Comparison of ENCODE assay signal across 8 cellular contexts in genomic region chr19:9793051-9793591, GRCh38. TPM values are rescaled to one million over a fixed set of nuclear protein-coding genes. Genes with fewer than 3 reads are reported as not detected.
A peak's percentile ranks its signal among the peaks of the same experiment; 100 is the strongest.
DNase-seq lines count a peak whose midpoint lies in the region; ATAC-seq and TF ChIP-seq lines count a peak whose summit lies in the region.

No MANE protein-coding gene starts in this region.

- H2AFZ ChIP-seq in IMR-90 (replicated peaks; ENCODE audit: low read length, poor library complexity) = peak overlapping the region; percentile 99

- H3K27me3 Mint-ChIP-seq in CD4-positive, CD25-positive, alpha-beta regulatory T cell = peaks cover 4% of the 10 kb centered on the region
- no peaks in the 10 kb centered on the region for H3K27me3 Mint-ChIP-seq in activated CD4-positive, alpha-beta memory T cell treated with anti-CD3 and anti-CD28 coated beads for 36 hours
- H3K27me3 Mint-ChIP-seq in endothelial cell (ENCODE audit: unreplicated experiment) = peaks cover 7% of the 10 kb centered on the region

- H3K18ac ChIP-seq in IMR-90 (ENCODE audit: low read depth, low read length) = no peak overlapping the region; the same call in 1 of the 2 replicates

- H2BK5ac ChIP-seq in IMR-90 (ENCODE audit: low read depth, low read length, poor library complexity, severe bottlenecking) = no peak overlapping the region

- no TSS peak for BruUV-seq in IMR-90 (replicated peaks; lab: Mats Ljungman, UMichigan)

- peak overlapping the region; percentile 35 for H3K4me3 ChIP-seq in CD4-positive, CD25-positive, alpha-beta regulatory T cell (ENCODE audit: low read depth, low read length)
- H3K4me3 ChIP-seq in IMR-90 (ENCODE audit: insufficient read depth, low read depth, low read length) = peak overlapping the region; percentile 98

- peak overlapping the region; percentile 94 to 96 (median 95) for H3K27ac Mint-ChIP-seq in CD4-positive, CD25-positive, alpha-beta regulatory T cell
- H3K27ac Mint-ChIP-seq in activated CD4-positive, alpha-beta memory T cell treated with anti-CD3 and anti-CD28 coated beads for 36 hours = peak overlapping the region; percentile 64
- peak overlapping the region; percentile 65 for H3K27ac Mint-ChIP-seq in endothelial cell (ENCODE audit: unreplicated experiment)

- peak in 1 of 2 donors; percentile 10 for ATAC-seq in CD4-positive, CD25-positive, alpha-beta regulatory T cell (ENCODE audit: low read depth in 2 of 2)
- ATAC-seq in IMR-90 (ENCODE audit: low read depth) = peak; percentile 18
- no peak for ATAC-seq in HG03095 (IDR thresholded peaks at IDR 0.05; ENCODE audit: unreplicated experiment)
- no peak for ATAC-seq in GM19023 (IDR thresholded peaks at IDR 0.05; ENCODE audit: unreplicated experiment)

- no peak overlapping the region; the same call in 1 of the 2 replicates for H3K4ac ChIP-seq in IMR-90 (ENCODE audit: low read depth, low read length)

- peak overlapping the region; percentile 95 for H3K4me2 ChIP-seq in IMR-90 (ENCODE audit: low read depth, low read length)

- intact Hi-C loops in IMR-90 (cut with micrococcal nuclease) = loop anchor here (5.0 kb wide), 1 partner anchor 386 kb away; no protein-coding TSS in a partner anchor
- intact Hi-C loops in activated CD4-positive, alpha-beta memory T cell treated with anti-CD3 and anti-CD28 coated beads for 36 hours (cut with micrococcal nuclease) = loop anchor here (1.0 to 10.0 kb wide), 4 partner anchors 8 to 471 kb away; partner anchors contain the start of genes ZNF266, ZNF559 and ZNF562

- H3K9me3 ChIP-seq in CD4-positive, CD25-positive, alpha-beta regulatory T cell (ENCODE audit: control insufficient read depth in 2 of 2, low read length in 2 of 2) = no peaks in the 10 kb centered on the region
- H3K9me3 ChIP-seq in IMR-90 (ENCODE audit: control insufficient read depth, insufficient read depth, low read length) = no peaks in the 10 kb centered on the region

- WGBS in IMR-90 (ENCODE audit: extremely low coverage in 2 of 2, insufficient read length in 1 of 2), 2 experiments = 0% methylated on average over 9 of the region's 38 CpGs; no CpG with 5 or more reads in 1 of the 2 experiments

- no peak overlapping the region for H3K23ac ChIP-seq in IMR-90 (ENCODE audit: low read depth, low read length)

- peak overlapping the region; percentile 85 to 95 (median 88) for H3K4me3 Mint-ChIP-seq in CD4-positive, CD25-positive, alpha-beta regulatory T cell
- peak overlapping the region; percentile 80 for H3K4me3 Mint-ChIP-seq in activated CD4-positive, alpha-beta memory T cell treated with anti-CD3 and anti-CD28 coated beads for 36 hours
- peak overlapping the region; percentile 94 for H3K4me3 Mint-ChIP-seq in endothelial cell (ENCODE audit: unreplicated experiment)

- H3K9ac ChIP-seq in IMR-90 (ENCODE audit: low read depth, low read length) = peak overlapping the region; percentile 63

- no peak overlapping the region for H3K56ac ChIP-seq in IMR-90 (ENCODE audit: extremely low read depth, insufficient read depth, low read length)

- DNase-seq in CD4-positive, CD25-positive, alpha-beta regulatory T cell = peak in 2 of 3 donors; percentile 51 to 79
- DNase-seq in IMR-90 (peak; percentile 32), endothelial cell (ENCODE audit: low spot score) (no peak), mucosa of gallbladder (ENCODE audit: low spot score) (peak; percentile 49)
- DNase-seq in activated CD4-positive, alpha-beta memory T cell treated with anti-CD3 and anti-CD28 coated beads for 36 hours = peak; percentile 79
- DNase-seq in stimulated activated CD8-positive, alpha-beta memory T cell treated with anti-CD3 and anti-CD28 coated beads, Interleukin-4, amount 100 ng/mL, for 4 hours (ENCODE audit: low read depth in 2 of 2, low spot score in 1 of 2) = peak; percentile 41 to 57

- TF ChIP-seq CTCF in IMR-90 (conservative IDR thresholded peaks at IDR 0.05; ENCODE audit: low read depth, low read length) (no peak), endothelial cell (IDR thresholded peaks at IDR 0.05; ENCODE audit: unreplicated experiment) (no peak)

- H3K79me1 ChIP-seq in IMR-90 (ENCODE audit: low read depth in 1 of 2, low read length in 2 of 2) = no peaks in the 10 kb centered on the region

- H2BK15ac ChIP-seq in IMR-90 (ENCODE audit: low read depth, low read length) = no peak overlapping the region

- H3K14ac ChIP-seq in IMR-90 (replicated peaks; ENCODE audit: low read depth, low read length) = peak overlapping the region; percentile 64; the same call in 1 of the 2 replicates

- H3K9me1 ChIP-seq in IMR-90 (ENCODE audit: insufficient read depth, low read length) = no peaks in the 10 kb centered on the region

- H3K36me3 ChIP-seq in CD4-positive, CD25-positive, alpha-beta regulatory T cell (ENCODE audit: control insufficient read depth, insufficient read depth, low read length) = no peaks in the 10 kb centered on the region
- no peaks in the 10 kb centered on the region for H3K36me3 ChIP-seq in IMR-90 (ENCODE audit: control insufficient read depth, insufficient read depth, low read length)

- no peak for TF ChIP-seq RAD21 in IMR-90 (IDR thresholded peaks at IDR 0.05; ENCODE audit: low read length)

- in situ Hi-C loops in IMR-90 (cut with MboI; ENCODE audit: low sequenced_read_pairs) = loop anchor here (5.0 to 10.0 kb wide), 4 partner anchors 166 to 658 kb away; partner anchors contain the start of gene ZNF559

- no peak overlapping the region for H2BK20ac ChIP-seq in IMR-90 (ENCODE audit: low read depth, low read length)

- H4K5ac ChIP-seq in IMR-90 (ENCODE audit: low read depth, low read length) = peak overlapping the region; percentile 43; the same call in 1 of the 2 replicates

- H3K36me3 Mint-ChIP-seq in CD4-positive, CD25-positive, alpha-beta regulatory T cell = no peaks in the 10 kb centered on the region
- H3K36me3 Mint-ChIP-seq in activated CD4-positive, alpha-beta memory T cell treated with anti-CD3 and anti-CD28 coated beads for 36 hours = no peaks in the 10 kb centered on the region
- H3K36me3 Mint-ChIP-seq in endothelial cell (ENCODE audit: low read depth, unreplicated experiment) = peaks cover 9% of the 10 kb centered on the region

- CTCF ChIA-PET in IMR-90 (lab: Yijun Ruan, JAX) = interaction anchor here (1.0 kb wide), 1 partner anchor 167 kb away, joined by 3 read pairs; no protein-coding TSS in a partner anchor
- CTCF ChIA-PET in activated CD4-positive, alpha-beta memory T cell treated with anti-CD3 and anti-CD28 coated beads for 36 hours (lab: Charles Lee) = interaction anchor here (1.0 to 1.7 kb wide), 3 partner anchors 24 to 167 kb away, joined by 3 to 13 read pairs (median 4); partner anchors contain the start of genes FBXL12 and ZNF846

- H3K9me3 Mint-ChIP-seq in CD4-positive, CD25-positive, alpha-beta regulatory T cell = peaks cover 0 to 2% (median 0%) of the 10 kb centered on the region in 7 donors
- H3K9me3 Mint-ChIP-seq in activated CD4-positive, alpha-beta memory T cell treated with anti-CD3 and anti-CD28 coated beads for 36 hours = no peaks in the 10 kb centered on the region
- H3K9me3 Mint-ChIP-seq in endothelial cell (ENCODE audit: unreplicated experiment) = no peaks in the 10 kb centered on the region

- H2AK9ac ChIP-seq in IMR-90 (replicated peaks; ENCODE audit: low read depth, low read length, poor library complexity) = peak overlapping the region; percentile 96

- no peak overlapping the region for H4K91ac ChIP-seq in IMR-90 (ENCODE audit: insufficient read depth, low read depth, low read length)

- no peak overlapping the region for H2AK5ac ChIP-seq in IMR-90 (ENCODE audit: low read depth, low read length)

- H4K20me1 ChIP-seq in IMR-90 (ENCODE audit: insufficient read depth, low read length) = no peaks in the 10 kb centered on the region

- peak overlapping the region; percentile 58 to 83 for H4K8ac ChIP-seq in IMR-90 (ENCODE audit: low read depth in 2 of 2, low read length in 2 of 2)

- dilution Hi-C loops in IMR-90 (cut with HindIII; ENCODE audit: low sequenced_read_pairs, unreplicated experiment) = loop anchor here (10.0 kb wide), 1 partner anchor 168 kb away; the partner anchor contains the start of gene ZNF561

- TF ChIP-seq POLR2A in IMR-90 (IDR thresholded peaks at IDR 0.05; ENCODE audit: low read depth, low read length) = peak; percentile 3; the same call in 1 of the 2 replicates

- H3K27ac ChIP-seq in CD4-positive, CD25-positive, alpha-beta regulatory T cell (ENCODE audit: insufficient read depth, low read length, poor library complexity, severe bottlenecking) = peak overlapping the region; percentile 96
- H3K27ac ChIP-seq in IMR-90 (ENCODE audit: insufficient read depth, low read length) = peak overlapping the region; percentile 54

- POLR2A ChIA-PET in IMR-90 (lab: Charles Lee; ENCODE audit: unreplicated experiment) = no interaction called here
- POLR2A ChIA-PET in activated CD4-positive, alpha-beta memory T cell treated with anti-CD3 and anti-CD28 coated beads for 36 hours (lab: Charles Lee) = interaction anchor here (2.1 kb wide), 1 partner anchor 26 kb away, joined by 6 read pairs; the partner anchor contains the start of gene FBXL12

- peaks cover 15 to 27% (median 19%) of the 10 kb centered on the region in 4 donors for H3K4me1 Mint-ChIP-seq in CD4-positive, CD25-positive, alpha-beta regulatory T cell
- peaks cover 20% of the 10 kb centered on the region for H3K4me1 Mint-ChIP-seq in activated CD4-positive, alpha-beta memory T cell treated with anti-CD3 and anti-CD28 coated beads for 36 hours (ENCODE audit: low read depth)
- peaks cover 21% of the 10 kb centered on the region for H3K4me1 Mint-ChIP-seq in endothelial cell (ENCODE audit: unreplicated experiment)

- H3K4me1 ChIP-seq in CD4-positive, CD25-positive, alpha-beta regulatory T cell (ENCODE audit: control insufficient read depth, insufficient read depth, low read length, poor library complexity, severe bottlenecking) = peaks cover 21% of the 10 kb centered on the region
- H3K4me1 ChIP-seq in IMR-90 (ENCODE audit: control insufficient read depth, insufficient read depth, low read length) = peaks cover 3% of the 10 kb centered on the region

- H3K27me3 ChIP-seq in CD4-positive, CD25-positive, alpha-beta regulatory T cell (ENCODE audit: control insufficient read depth, insufficient read depth, low read length) = no peaks in the 10 kb centered on the region
- H3K27me3 ChIP-seq in IMR-90 (ENCODE audit: control insufficient read depth, insufficient read depth, low read length) = no peaks in the 10 kb centered on the region

- H2BK120ac ChIP-seq in IMR-90 (ENCODE audit: low read depth, low read length) = no peak overlapping the region

RNA-seq across cellular contexts. Expression of gene ZNF846, which starts 24.6 kb away (rescaled TPM):
- total RNA-seq in CD4-positive, CD25-positive, alpha-beta regulatory T cell = 8.4 TPM
- 1 to 10 TPM; 3.6 to 6.4 (median 3.9) TPM for polyA plus RNA-seq in CD4-positive, CD25-positive, alpha-beta regulatory T cell
- total RNA-seq in IMR-90 (2012; rRNA removed) (5.3 and 6.5 TPM in 2 replicates), endothelial cell (ENCODE audit: unreplicated experiment) (17.6 TPM), mucosa of gallbladder (25.0 TPM)
- polyA plus RNA-seq in IMR-90 (2012; rRNA removed) = 4.6 and 5.7 TPM in 2 replicates
- polyA plus RNA-seq in IMR-90 (2012; cell fraction: cytosol; rRNA removed) = 1.8 and 3.1 TPM in 2 replicates
- 2.5 and 17.6 TPM in 2 replicates for polyA plus RNA-seq in IMR-90 (2012; cell fraction: nucleus; rRNA removed; ENCODE audit: low replicate concordance)
- 1 to 10 TPM; 3.9 to 4.9 TPM for total RNA-seq in activated CD4-positive, alpha-beta memory T cell treated with anti-CD3 and anti-CD28 coated beads for 36 hours

RNA-seq across cellular contexts. Expression of gene FBXL12, which starts 25.8 kb away (rescaled TPM):
- total RNA-seq in CD4-positive, CD25-positive, alpha-beta regulatory T cell = 34.8 TPM
- polyA plus RNA-seq in CD4-positive, CD25-positive, alpha-beta regulatory T cell = 10 to 100 TPM in 1 of 4 donors, 1 to 10 TPM in 3; 7.8 to 15.9 (median 9.5) TPM
- total RNA-seq in IMR-90 (2012; rRNA removed) (8.1 and 8.9 TPM in 2 replicates), endothelial cell (ENCODE audit: unreplicated experiment) (45.9 TPM), mucosa of gallbladder (31.9 TPM)
- polyA plus RNA-seq in IMR-90 (2012; rRNA removed) = 42.6 and 47.6 TPM in 2 replicates
- polyA plus RNA-seq in IMR-90 (2012; cell fraction: cytosol; rRNA removed) = 34.3 and 50.6 TPM in 2 replicates
- polyA plus RNA-seq in IMR-90 (2012; cell fraction: nucleus; rRNA removed; ENCODE audit: low replicate concordance) = 70.0 and 176 TPM in 2 replicates
- total RNA-seq in activated CD4-positive, alpha-beta memory T cell treated with anti-CD3 and anti-CD28 coated beads for 36 hours = 10 to 100 TPM; 20.7 to 22.0 TPM

RNA-seq across cellular contexts. Expression of gene UBL5, which starts 34.6 kb away (rescaled TPM):
- 234 TPM for total RNA-seq in CD4-positive, CD25-positive, alpha-beta regulatory T cell
- polyA plus RNA-seq in CD4-positive, CD25-positive, alpha-beta regulatory T cell = 100 to 1,000 TPM; 786 to 952 (median 832) TPM
- total RNA-seq in IMR-90 (2012; rRNA removed) (371 and 434 TPM in 2 replicates), endothelial cell (ENCODE audit: unreplicated experiment) (399 TPM), mucosa of gallbladder (283 TPM)
- 1,091 and 1,179 TPM in 2 replicates for polyA plus RNA-seq in IMR-90 (2012; rRNA removed)
- 1,099 and 1,903 TPM in 2 replicates for polyA plus RNA-seq in IMR-90 (2012; cell fraction: cytosol; rRNA removed)
- 247 and 613 TPM in 2 replicates for polyA plus RNA-seq in IMR-90 (2012; cell fraction: nucleus; rRNA removed; ENCODE audit: low replicate concordance)
- 100 to 1,000 TPM; 334 to 346 TPM for total RNA-seq in activated CD4-positive, alpha-beta memory T cell treated with anti-CD3 and anti-CD28 coated beads for 36 hours

RNA-seq across cellular contexts. Expression of gene PIN1, which starts 42.0 kb away (rescaled TPM):
- 72.0 TPM for total RNA-seq in CD4-positive, CD25-positive, alpha-beta regulatory T cell
- polyA plus RNA-seq in CD4-positive, CD25-positive, alpha-beta regulatory T cell = 100 to 1,000 TPM in 3 of 4 donors, 10 to 100 TPM in 1; 87.9 to 135 (median 113) TPM
- total RNA-seq in IMR-90 (2012; rRNA removed) = 76.0 and 77.2 TPM in 2 replicates
- 105 and 126 TPM in 2 replicates for polyA plus RNA-seq in IMR-90 (2012; rRNA removed)
- 71.7 and 184 TPM in 2 replicates for polyA plus RNA-seq in IMR-90 (2012; cell fraction: cytosol; rRNA removed)
- 67.3 and 125 TPM in 2 replicates for polyA plus RNA-seq in IMR-90 (2012; cell fraction: nucleus; rRNA removed; ENCODE audit: low replicate concordance)
- 10 to 100 TPM; 85.4 to 86.1 TPM for total RNA-seq in activated CD4-positive, alpha-beta memory T cell treated with anti-CD3 and anti-CD28 coated beads for 36 hours
- total RNA-seq in endothelial cell (ENCODE audit: unreplicated experiment) = 69.9 TPM
- total RNA-seq in mucosa of gallbladder = 90.8 TPM
